ENCODE assay signal across 40 cellular contexts in genomic region chr2:157227592-157227991, GRCh38. TPM values are rescaled to one million over a fixed set of nuclear protein-coding genes. Genes with fewer than 3 reads are reported as not detected.
"Had no signal": no experiment of that assay in that cellular context is flagged by ENCODE, and none has a peak within 500 bp of the region (broad histone marks: within the 10 kb centered on the region; RNA-seq: fewer than 3 reads in every experiment).

No MANE protein-coding gene starts in this region.

- H3K36me3 Mint-ChIP-seq: activated naive CD4-positive, alpha-beta T cell treated with anti-CD3 and anti-CD28 coated beads, Interleukin-2, amount 10 ng/mL, durations not matched to agents 7 days and 5 days; activated naive CD4-positive, alpha-beta T cell treated with anti-CD3 and anti-CD28 coated beads, Interleukin-2, amount 50 U/mL, for 24 hours; activated naive CD4-positive, alpha-beta T cell treated with anti-CD3 and anti-CD28 coated beads, Interleukin-2, amount 50 U/mL, for 72 hours; activated naive CD8-positive, alpha-beta T cell; activated naive CD8-positive, alpha-beta T cell treated with anti-CD3 and anti-CD28 coated beads for 36 hours; activated naive CD8-positive, alpha-beta T cell treated with anti-CD3 and anti-CD28 coated beads, Interleukin-2, amount 10 ng/mL, durations not matched to agents 7 days and 5 days; brain had no signal

- H3K4me1 Mint-ChIP-seq: activated naive CD4-positive, alpha-beta T cell treated with anti-CD3 and anti-CD28 coated beads, Interleukin-2, amount 10 ng/mL, durations not matched to agents 7 days and 5 days; activated naive CD4-positive, alpha-beta T cell treated with anti-CD3 and anti-CD28 coated beads, Interleukin-2, amount 50 U/mL, for 24 hours; activated naive CD8-positive, alpha-beta T cell treated with anti-CD3 and anti-CD28 coated beads for 36 hours; activated naive CD8-positive, alpha-beta T cell treated with anti-CD3 and anti-CD28 coated beads, Interleukin-2, amount 10 ng/mL, durations not matched to agents 7 days and 5 days; activated naive CD8-positive, alpha-beta T cell treated with anti-CD3 and anti-CD28 coated beads, Interleukin-2, amount 50 U/mL, for 24 hours; activated T-helper 17 cell treated with anti-CD3 and anti-CD28 coated beads, Interleukin-2, amount 50 U/mL, for 72 hours; brain; central memory CD8-positive, alpha-beta T cell had no signal

- H3K4me3 ChIP-seq: adrenal gland, ascending aorta, body of pancreas, breast epithelium, cardiac muscle cell had no signal

- H3K27me3 ChIP-seq: adrenal gland, ascending aorta, body of pancreas, brain microvascular endothelial cell, breast epithelium, cardiac muscle cell had no signal

- FAIRE-seq: astrocyte, bronchial epithelial cell had no signal

- DNase-seq: activated effector memory CD4-positive, alpha-beta T cell treated with anti-CD3 and anti-CD28 coated beads, Interleukin-2, amount 50 U/mL, for 16 hours; activated effector memory CD4-positive, alpha-beta T cell treated with Interleukin-2 at 50 U/mL for 16 hours; activated gamma-delta T cell; activated gamma-delta T cell treated with Interleukin-2 at 50 U/mL for 16 hours; activated naive CD4-positive, alpha-beta T cell; activated naive CD4-positive, alpha-beta T cell treated with anti-CD3 and anti-CD28 coated beads for 36 hours; activated naive CD4-positive, alpha-beta T cell treated with anti-CD3 and anti-CD28 coated beads, Interleukin-2, amount 10 ng/mL, durations not matched to agents 7 days and 5 days; activated naive CD4-positive, alpha-beta T cell treated with anti-CD3 and anti-CD28 coated beads, Interleukin-2, amount 50 U/mL, for 16 hours; activated naive CD4-positive, alpha-beta T cell treated with Interleukin-2 at 50 U/mL for 16 hours; activated naive CD8-positive, alpha-beta T cell treated with anti-CD3 and anti-CD28 coated beads for 36 hours; activated naive CD8-positive, alpha-beta T cell treated with anti-CD3 and anti-CD28 coated beads, Interleukin-2, amount 10 ng/mL, durations not matched to agents 7 days and 5 days; activated naive CD8-positive, alpha-beta T cell treated with anti-CD3 and anti-CD28 coated beads, Interleukin-2, amount 50 U/mL, for 24 hours; activated T-cell treated with anti-CD3 and anti-CD28 coated beads, Interleukin-2, amount 50 U/mL, for 1 hour; activated T-cell treated with anti-CD3 and anti-CD28 coated beads, Interleukin-2, amount 50 U/mL, for 24 hours; activated T-cell treated with anti-CD3 and anti-CD28 coated beads, Interleukin-2, amount 50 U/mL, for 4 hours; activated T-cell treated with anti-CD3 and anti-CD28 coated beads, Interleukin-2, amount 50 U/mL, for 48 hours; activated T-cell treated with anti-CD3 and anti-CD28 coated beads, Interleukin-2, amount 50 U/mL, for 72 hours; adrenal gland; amniotic stem cell; amygdala; anterior cingulate cortex; aorta; body of pancreas; brain microvascular endothelial cell; caudate nucleus; central memory CD4-positive, alpha-beta T cell; cerebellar nuclear complex had no signal

- H3K9me3 Mint-ChIP-seq: activated naive CD4-positive, alpha-beta T cell treated with anti-CD3 and anti-CD28 coated beads, Interleukin-2, amount 10 ng/mL, durations not matched to agents 7 days and 5 days; activated naive CD4-positive, alpha-beta T cell treated with anti-CD3 and anti-CD28 coated beads, Interleukin-2, amount 50 U/mL, for 24 hours; activated naive CD4-positive, alpha-beta T cell treated with anti-CD3 and anti-CD28 coated beads, Interleukin-2, amount 50 U/mL, for 72 hours; activated naive CD8-positive, alpha-beta T cell treated with anti-CD3 and anti-CD28 coated beads for 36 hours; activated naive CD8-positive, alpha-beta T cell treated with anti-CD3 and anti-CD28 coated beads, Interleukin-2, amount 10 ng/mL, durations not matched to agents 7 days and 5 days; activated naive CD8-positive, alpha-beta T cell treated with anti-CD3 and anti-CD28 coated beads, Interleukin-2, amount 50 U/mL, for 24 hours; activated T-cell treated with anti-CD3 and anti-CD28 coated beads, Interleukin-2, amount 50 U/mL, for 24 hours; activated T-cell treated with anti-CD3 and anti-CD28 coated beads, Interleukin-2, amount 50 U/mL, for 4 hours; activated T-cell treated with anti-CD3 and anti-CD28 coated beads, Interleukin-2, amount 50 U/mL, for 72 hours; activated T-helper 1 cell treated with anti-CD3 and anti-CD28 coated beads, Interleukin-12 subunit alpha, Interleukin-12 subunit beta, Interleukin-2, Interleukin-4 antibody, amounts not matched to agents 30 ng/mL and 10 ng/mL and 1 ng/mL, durations not matched to agents 14 hours and 24 hours and 36 hours; activated T-helper 17 cell treated with anti-CD3 and anti-CD28 coated beads, Interleukin-2, amount 50 U/mL, for 72 hours; activated T-helper 2 cell treated with anti-CD3 and anti-CD28 coated beads, Interferon-gamma antibody, Interleukin-2, Interleukin-4, amounts not matched to agents 10 μg/mL and 5 μg/mL and 100 μg/mL, durations not matched to agents 14 hours and 24 hours and 36 hours; central memory CD8-positive, alpha-beta T cell had no signal

- H3K27me3 Mint-ChIP-seq: brain had no signal

- H3K27ac Mint-ChIP-seq: activated naive CD4-positive, alpha-beta T cell treated with anti-CD3 and anti-CD28 coated beads for 36 hours; activated naive CD4-positive, alpha-beta T cell treated with anti-CD3 and anti-CD28 coated beads, Interleukin-2, amount 10 ng/mL, durations not matched to agents 7 days and 5 days; activated naive CD4-positive, alpha-beta T cell treated with anti-CD3 and anti-CD28 coated beads, Interleukin-2, amount 50 U/mL, for 24 hours; activated naive CD4-positive, alpha-beta T cell treated with anti-CD3 and anti-CD28 coated beads, Interleukin-2, amount 50 U/mL, for 72 hours; activated naive CD8-positive, alpha-beta T cell; activated naive CD8-positive, alpha-beta T cell treated with anti-CD3 and anti-CD28 coated beads for 36 hours; activated naive CD8-positive, alpha-beta T cell treated with anti-CD3 and anti-CD28 coated beads, Interleukin-2, amount 10 ng/mL, durations not matched to agents 7 days and 5 days; activated naive CD8-positive, alpha-beta T cell treated with anti-CD3 and anti-CD28 coated beads, Interleukin-2, amount 50 U/mL, for 24 hours; activated T-cell treated with anti-CD3 and anti-CD28 coated beads, Interleukin-2, amount 50 U/mL, for 24 hours; activated T-cell treated with anti-CD3 and anti-CD28 coated beads, Interleukin-2, amount 50 U/mL, for 72 hours; activated T-helper 1 cell treated with anti-CD3 and anti-CD28 coated beads, Interleukin-12 subunit alpha, Interleukin-12 subunit beta, Interleukin-2, Interleukin-4 antibody, amounts not matched to agents 30 ng/mL and 10 ng/mL and 1 ng/mL, durations not matched to agents 14 hours and 24 hours and 36 hours; activated T-helper 17 cell treated with anti-CD3 and anti-CD28 coated beads, Interleukin-2, amount 50 U/mL, for 72 hours; activated T-helper 2 cell treated with anti-CD3 and anti-CD28 coated beads, Interferon-gamma antibody, Interleukin-2, Interleukin-4, amounts not matched to agents 10 μg/mL and 5 μg/mL and 100 μg/mL, durations not matched to agents 14 hours and 24 hours and 36 hours had no signal

- H3K4me3 Mint-ChIP-seq: activated naive CD4-positive, alpha-beta T cell treated with anti-CD3 and anti-CD28 coated beads for 36 hours; activated naive CD4-positive, alpha-beta T cell treated with anti-CD3 and anti-CD28 coated beads, Interleukin-2, amount 10 ng/mL, durations not matched to agents 7 days and 5 days; activated naive CD4-positive, alpha-beta T cell treated with anti-CD3 and anti-CD28 coated beads, Interleukin-2, amount 50 U/mL, for 24 hours; activated naive CD8-positive, alpha-beta T cell; activated naive CD8-positive, alpha-beta T cell treated with anti-CD3 and anti-CD28 coated beads for 36 hours; activated naive CD8-positive, alpha-beta T cell treated with anti-CD3 and anti-CD28 coated beads, Interleukin-2, amount 10 ng/mL, durations not matched to agents 7 days and 5 days; activated naive CD8-positive, alpha-beta T cell treated with anti-CD3 and anti-CD28 coated beads, Interleukin-2, amount 50 U/mL, for 24 hours; activated T-cell treated with anti-CD3 and anti-CD28 coated beads, Interleukin-2, amount 50 U/mL, for 24 hours; activated T-cell treated with anti-CD3 and anti-CD28 coated beads, Interleukin-2, amount 50 U/mL, for 4 hours; activated T-cell treated with anti-CD3 and anti-CD28 coated beads, Interleukin-2, amount 50 U/mL, for 72 hours; activated T-helper 1 cell treated with anti-CD3 and anti-CD28 coated beads, Interleukin-12 subunit alpha, Interleukin-12 subunit beta, Interleukin-2, Interleukin-4 antibody, amounts not matched to agents 30 ng/mL and 10 ng/mL and 1 ng/mL, durations not matched to agents 14 hours and 24 hours and 36 hours; activated T-helper 17 cell treated with anti-CD3 and anti-CD28 coated beads, Interleukin-2, amount 50 U/mL, for 72 hours; brain; central memory CD8-positive, alpha-beta T cell had no signal

- H3K36me3 ChIP-seq: adrenal gland, ascending aorta, brain microvascular endothelial cell, breast epithelium, cardiac muscle cell had no signal

- ATAC-seq: activated naive CD4-positive, alpha-beta T cell treated with anti-CD3 and anti-CD28 coated beads, Interleukin-2, amount 50 U/mL, for 72 hours; activated naive CD8-positive, alpha-beta T cell treated with anti-CD3 and anti-CD28 coated beads, Interleukin-2, amount 50 U/mL, for 24 hours; activated T-cell treated with anti-CD3 and anti-CD28 coated beads, Interleukin-2, amount 50 U/mL, for 4 hours; activated T-cell treated with anti-CD3 and anti-CD28 coated beads, Interleukin-2, amount 50 U/mL, for 72 hours; activated T-helper 17 cell treated with anti-CD3 and anti-CD28 coated beads, Interleukin-2, amount 50 U/mL, for 72 hours; body of pancreas had no signal

- H3K27ac ChIP-seq: adrenal gland, ascending aorta, body of pancreas, brain microvascular endothelial cell, breast epithelium, cardiac muscle cell had no signal

- H3K4me1 ChIP-seq: ascending aorta, body of pancreas, breast epithelium had no signal

- H3K9me3 ChIP-seq: adrenal gland, ascending aorta, body of pancreas, breast epithelium had no signal

RNA-seq across cellular contexts. Expression of gene GALNT5, which starts 29.9 kb away (rescaled TPM):
- total RNA-seq: activated naive CD4-positive, alpha-beta T cell treated with anti-CD3 and anti-CD28 coated beads for 36 hours; activated naive CD8-positive, alpha-beta T cell treated with anti-CD3 and anti-CD28 coated beads for 36 hours; activated naive CD8-positive, alpha-beta T cell treated with anti-CD3 and anti-CD28 coated beads, Interleukin-2, amount 10 ng/mL, durations not matched to agents 7 days and 5 days; activated T-cell treated with anti-CD3 and anti-CD28 coated beads, Interleukin-2, amount 50 U/mL, for 72 hours; activated T-helper 1 cell treated with anti-CD3 and anti-CD28 coated beads, Interleukin-12 subunit alpha, Interleukin-12 subunit beta, Interleukin-2, Interleukin-4 antibody, amounts not matched to agents 30 ng/mL and 10 ng/mL and 1 ng/mL, durations not matched to agents 14 hours and 24 hours and 36 hours; activated T-helper 2 cell treated with anti-CD3 and anti-CD28 coated beads, Interferon-gamma antibody, Interleukin-2, Interleukin-4, amounts not matched to agents 10 μg/mL and 5 μg/mL and 100 μg/mL, durations not matched to agents 14 hours and 24 hours and 36 hours had no signal
